ENCODE assay signal across 24 cellular contexts in genomic region chr4:160831165-160831922, GRCh38.
DNase-seq lines count a peak whose midpoint lies in the region; ATAC-seq and TF ChIP-seq lines count a peak whose summit lies in the region.
"Had no signal": no experiment of that assay in that cellular context is flagged by ENCODE, and none has a peak within 500 bp of the region (broad histone marks: within the 10 kb centered on the region; RNA-seq: fewer than 3 reads in every experiment).

No MANE protein-coding gene starts in this region.

- peak overlapping the region; percentile 37; the same call in 1 of the 2 replicates for H3K27ac ChIP-seq in PC-9
- H3K27ac ChIP-seq: 22Rv1, BLaER1 had no signal

- ATAC-seq in GM18520 (IDR thresholded peaks at IDR 0.05; ENCODE audit: unreplicated experiment) (no peak), HG03175 (IDR thresholded peaks at IDR 0.05; ENCODE audit: unreplicated experiment) (no peak), GM19328 (IDR thresholded peaks at IDR 0.05; ENCODE audit: unreplicated experiment) (no peak)
- ATAC-seq: Right ventricle myocardium inferior had no signal

- H3K9me2 ChIP-seq in PC-9 (ENCODE audit: insufficient read depth): no peaks in the 10 kb centered on the region

- H3K9me3 ChIP-seq in PC-9 (ENCODE audit: insufficient read depth, low read depth): no peaks in the 10 kb centered on the region
- H3K9me3 ChIP-seq: BLaER1 had no signal

- DNase-seq in SIG-M5 treated with dmso at 0.1 percent for 504 hours (lab: John Stamatoyannopoulos, UW; ENCODE audit: unreplicated experiment): peak; percentile 16
- no peak for DNase-seq in SIG-M5 (lab: John Stamatoyannopoulos, UW)
- peak; percentile 19 to 71 for DNase-seq in PC-9
- DNase-seq in left kidney (ENCODE audit: low read depth, low spot score): peak; percentile 24
- no peak for DNase-seq in HCEC 1CT
- DNase-seq: ACHN; CD4-positive, alpha-beta T cell; COR-L47; DMS153; GF-D8; H7; KG1; NCI-H1092 treated with DMSO at 0.1 percent for 48 hours; NCI-H2081; NCI-H2171 treated with DMSO at 0.1 percent for 48 hours; NCI-H524 treated with DMSO at 0.1 percent for 48 hours; NCI-H82; SW 1271 had no signal

- H4K20me1 ChIP-seq in PC-9 (ENCODE audit: insufficient read depth): no peaks in the 10 kb centered on the region
- H4K20me1 ChIP-seq: BLaER1 had no signal

- H3K79me2 ChIP-seq in PC-9 (ENCODE audit: low read depth): no peaks in the 10 kb centered on the region

- H3K4me2 ChIP-seq in PC-9: peak overlapping the region; percentile 27; the same call in 1 of the 2 replicates
- H3K4me2 ChIP-seq: BLaER1 had no signal

- POLR2A ChIA-PET in PC-9 (lab: Charles Lee; ENCODE audit: unreplicated experiment): no interaction called here

- CTCF ChIA-PET in PC-9 (lab: Charles Lee): interaction anchor here (0.6 kb wide), 1 partner anchor 30 kb away, joined by 4 read pairs; no protein-coding TSS in a partner anchor

- H2AFZ ChIP-seq in PC-9: peak overlapping the region; percentile 33; the same call in 1 of the 2 replicates

- intact Hi-C loops in PC-9 (cut with micrococcal nuclease; ENCODE audit: unreplicated experiment): no loop called here

- no peaks in the 10 kb centered on the region for H3K36me3 ChIP-seq in PC-9 (ENCODE audit: low read depth)
- H3K36me3 ChIP-seq: BLaER1 had no signal

- H3F3A ChIP-seq in PC-9 (ENCODE audit: insufficient read depth, low read depth): peaks cover 7% of the 10 kb centered on the region; the same call in 1 of the 2 replicates

- no peak for TF ChIP-seq CTCF in PC-9 (conservative IDR thresholded peaks at IDR 0.05)

- no peak overlapping the region for H3K4me3 ChIP-seq in PC-9
- H3K4me3 ChIP-seq: BLaER1 had no signal

- peaks cover 13% of the 10 kb centered on the region for H3K4me1 ChIP-seq in PC-9 (replicated peaks; ENCODE audit: insufficient read depth)

- no peaks in the 10 kb centered on the region for H3K27me3 ChIP-seq in PC-9 (ENCODE audit: insufficient read depth, low read depth)
- H3K27me3 ChIP-seq: BLaER1 had no signal

- no TSS peak for BruUV-seq in PC-9 (replicated peaks; lab: Mats Ljungman, UMichigan)

Comparison
In these comparisons a context has a peak if more than half of its experiments do, and no peak if none do; other contexts are left out.
1. DNase-seq: peak in SIG-M5 treated with dmso at 0.1 percent for 504 hours (single experiment), PC-9 (2 of 2) and left kidney (single experiment); none in SIG-M5 (single experiment) and HCEC 1CT (single experiment).